Comparison of ENCODE assay signal across 1 cellular context in genomic region chr11:86570020-86570419, GRCh38.
TF ChIP-seq lines count a peak whose summit lies in the region.

No MANE protein-coding gene starts in this region.

TF ChIP-seq in HEK293, 187 proteins besides CTCF, POLR2A, EP300 and RAD21 (continued from another document):
- TF ChIP-seq REST (tag by site-specific recombination; IDR thresholded peaks at IDR 0.05) (no peak), ZNF302 (tag by site-specific recombination; IDR thresholded peaks at IDR 0.05; ENCODE audit: low read depth) (no peak), ZFP3 (tag by site-specific recombination; IDR thresholded peaks at IDR 0.05; ENCODE audit: low read depth) (no peak), SP7 (tag by site-specific recombination; IDR thresholded peaks at IDR 0.05) (peak; percentile 98), MYNN (tag by site-specific recombination; IDR thresholded peaks at IDR 0.05; ENCODE audit: borderline replicate concordance) (no peak), ZNF837 (tag by site-specific recombination; IDR thresholded peaks at IDR 0.05) (no peak), TRIM28 (IDR thresholded peaks at IDR 0.05; ENCODE audit: borderline replicate concordance, low read length) (peak; percentile 30; the same call in 1 of the 2 replicates), HOXD13 (CRISPR knock-in tag; IDR thresholded peaks at IDR 0.05; ENCODE audit: borderline replicate concordance) (no peak), ZNF266 (tag by site-specific recombination; IDR thresholded peaks at IDR 0.05; ENCODE audit: low read depth) (no peak), ZNF416 (tag by site-specific recombination; IDR thresholded peaks at IDR 0.05) (no peak), ZNF19 (tag by site-specific recombination; IDR thresholded peaks at IDR 0.05; ENCODE audit: low read depth) (no peak), OVOL3 (tag by site-specific recombination; IDR thresholded peaks at IDR 0.05) (peak; percentile 82; the same call in 1 of the 2 replicates), EGR2 (tag by site-specific recombination; IDR thresholded peaks at IDR 0.05; ENCODE audit: low read depth) (no peak), KLF10 (tag by site-specific recombination; IDR thresholded peaks at IDR 0.05) (0 out of 2 replicates have a peak, but pooled peaks have one; percentile 60), ZNF18 (tag by site-specific recombination; IDR thresholded peaks at IDR 0.05) (no peak), ZBTB8A (tag by site-specific recombination; IDR thresholded peaks at IDR 0.05) (no peak), ZNF354C (tag by site-specific recombination; IDR thresholded peaks at IDR 0.05; ENCODE audit: borderline replicate concordance, low read depth) (no peak), ZNF223 (tag by site-specific recombination; IDR thresholded peaks at IDR 0.05) (no peak), ZNF394 (tag by site-specific recombination; IDR thresholded peaks at IDR 0.05; ENCODE audit: borderline replicate concordance) (peak; percentile 82; the same call in 1 of the 2 replicates), SCRT2 (tag by site-specific recombination; IDR thresholded peaks at IDR 0.05) (peak; percentile 77)
- TF ChIP-seq, protein P1, sequence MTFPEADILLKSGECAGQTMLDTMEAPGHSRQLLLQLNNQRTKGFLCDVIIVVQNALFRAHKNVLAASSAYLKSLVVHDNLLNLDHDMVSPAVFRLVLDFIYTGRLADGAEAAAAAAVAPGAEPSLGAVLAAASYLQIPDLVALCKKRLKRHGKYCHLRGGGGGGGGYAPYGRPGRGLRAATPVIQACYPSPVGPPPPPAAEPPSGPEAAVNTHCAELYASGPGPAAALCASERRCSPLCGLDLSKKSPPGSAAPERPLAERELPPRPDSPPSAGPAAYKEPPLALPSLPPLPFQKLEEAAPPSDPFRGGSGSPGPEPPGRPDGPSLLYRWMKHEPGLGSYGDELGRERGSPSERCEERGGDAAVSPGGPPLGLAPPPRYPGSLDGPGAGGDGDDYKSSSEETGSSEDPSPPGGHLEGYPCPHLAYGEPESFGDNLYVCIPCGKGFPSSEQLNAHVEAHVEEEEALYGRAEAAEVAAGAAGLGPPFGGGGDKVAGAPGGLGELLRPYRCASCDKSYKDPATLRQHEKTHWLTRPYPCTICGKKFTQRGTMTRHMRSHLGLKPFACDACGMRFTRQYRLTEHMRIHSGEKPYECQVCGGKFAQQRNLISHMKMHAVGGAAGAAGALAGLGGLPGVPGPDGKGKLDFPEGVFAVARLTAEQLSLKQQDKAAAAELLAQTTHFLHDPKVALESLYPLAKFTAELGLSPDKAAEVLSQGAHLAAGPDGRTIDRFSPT (tag by site-specific recombination; IDR thresholded peaks at IDR 0.05), result peak; percentile 81
- TF ChIP-seq, protein P2, sequence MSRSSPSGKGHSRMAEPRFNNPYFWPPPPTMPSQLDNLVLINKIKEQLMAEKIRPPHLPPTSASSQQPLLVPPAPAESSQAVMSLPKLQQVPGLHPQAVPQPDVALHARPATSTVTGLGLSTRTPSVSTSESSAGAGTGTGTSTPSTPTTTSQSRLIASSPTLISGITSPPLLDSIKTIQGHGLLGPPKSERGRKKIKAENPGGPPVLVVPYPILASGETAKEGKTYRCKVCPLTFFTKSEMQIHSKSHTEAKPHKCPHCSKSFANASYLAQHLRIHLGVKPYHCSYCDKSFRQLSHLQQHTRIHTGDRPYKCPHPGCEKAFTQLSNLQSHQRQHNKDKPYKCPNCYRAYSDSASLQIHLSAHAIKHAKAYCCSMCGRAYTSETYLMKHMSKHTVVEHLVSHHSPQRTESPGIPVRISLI (tag by site-specific recombination; IDR thresholded peaks at IDR 0.05), result no peak
